1 cellular context compared by ENCODE assay signal in genomic region chr9:94029932-94030317, GRCh38.
TF ChIP-seq lines count a peak whose summit lies in the region.

No MANE protein-coding gene starts in this region.

TF ChIP-seq in K562, 482 proteins besides CTCF, POLR2A, EP300 and RAD21 (continued from another document):
- no peak for TF ChIP-seq CEBPZ (IDR thresholded peaks at IDR 0.05; ENCODE audit: borderline replicate concordance, low read depth, low read length)
- no peak for TF ChIP-seq PRPF4 (IDR thresholded peaks at IDR 0.05; ENCODE audit: insufficient read depth, low read depth, low read length, poor library complexity, severe bottlenecking)
- no peak for TF ChIP-seq YY1 (IDR thresholded peaks at IDR 0.05; ENCODE audit: borderline replicate concordance in 1 of 3, control insufficient read depth in 1 of 3, extremely low read depth in 1 of 3, insufficient read depth in 3 of 3, insufficient read length in 1 of 3, insufficient replicate concordance in 2 of 3, low read depth in 1 of 3, low read length in 2 of 3)
- no peak for TF ChIP-seq SMAD2 (IDR thresholded peaks at IDR 0.05; ENCODE audit: low read depth, low read length)
- peak; percentile 23; the same call in 1 of the 2 replicates for TF ChIP-seq NFIC (IDR thresholded peaks at IDR 0.05)
- no peak for TF ChIP-seq E2F1 (CRISPR knock-in tag; IDR thresholded peaks at IDR 0.05)
- TF ChIP-seq ZMIZ1 (IDR thresholded peaks at IDR 0.05; ENCODE audit: low read depth in 2 of 2, low read length in 2 of 2): no peak
- 0 out of 3 replicates have a peak, but pooled peaks of 1 of the 2 experiments have one; percentile 1 for TF ChIP-seq CBX3 (IDR thresholded peaks at IDR 0.05; ENCODE audit: borderline replicate concordance in 1 of 2, low read length in 2 of 2)
- peak; percentile 70; the same call in 1 of the 2 replicates for TF ChIP-seq SMARCA5 (IDR thresholded peaks at IDR 0.05)
- no peak for TF ChIP-seq ATF2 (CRISPR knock-in tag; IDR thresholded peaks at IDR 0.05)
- TF ChIP-seq RBM25 (IDR thresholded peaks at IDR 0.05; ENCODE audit: low read depth, low read length, severe bottlenecking): peak; percentile 85
- TF ChIP-seq ZEB2 (IDR thresholded peaks at IDR 0.05): 0 out of 2 replicates have a peak, but pooled peaks have one; percentile 12
- TF ChIP-seq MEF2A (IDR thresholded peaks at IDR 0.05; ENCODE audit: control insufficient read depth, low read depth, low read length): no peak
- TF ChIP-seq ZNF507 (tag; conservative IDR thresholded peaks at IDR 0.05): no peak
- peak in 1 of 2 experiments; percentile 20; a peak in 1 of 4 replicates for TF ChIP-seq RCOR1 (IDR thresholded peaks at IDR 0.05; ENCODE audit: borderline replicate concordance in 1 of 2, low read depth in 2 of 2, low read length in 2 of 2)
- no peak for TF ChIP-seq C11orf30 (IDR thresholded peaks at IDR 0.05; ENCODE audit: low read depth)
- peak; percentile 37; the same call in 1 of the 2 replicates for TF ChIP-seq HLTF (IDR thresholded peaks at IDR 0.05)
- no peak for TF ChIP-seq ZNF134 (CRISPR knock-in tag; conservative IDR thresholded peaks at IDR 0.05)
- TF ChIP-seq ZNF76 (CRISPR knock-in tag; IDR thresholded peaks at IDR 0.05; ENCODE audit: borderline replicate concordance): no peak
- TF ChIP-seq HDAC1 (IDR thresholded peaks at IDR 0.05): no peak
- TF ChIP-seq ATF6 (CRISPR knock-in tag; IDR thresholded peaks at IDR 0.05): no peak
- TF ChIP-seq ZNF24 (IDR thresholded peaks at IDR 0.05): no peak
- TF ChIP-seq TRIM28 (IDR thresholded peaks at IDR 0.05): no peak
- TF ChIP-seq SREBF1 (IDR thresholded peaks at IDR 0.05; ENCODE audit: borderline replicate concordance, low read depth, low read length): no peak
- no peak for TF ChIP-seq ZNF449 (CRISPR knock-in tag; IDR thresholded peaks at IDR 0.05)
- TF ChIP-seq ZBTB43 (CRISPR knock-in tag; IDR thresholded peaks at IDR 0.05): no peak
- no peak for TF ChIP-seq ZNF217 (CRISPR knock-in tag; IDR thresholded peaks at IDR 0.05)
- TF ChIP-seq ZNF766 (CRISPR knock-in tag; conservative IDR thresholded peaks at IDR 0.05): no peak
